ENCODE assay signal across 10 cellular contexts in genomic region chr3:140206196-140207040, GRCh38.
A peak's percentile ranks its signal among the peaks of the same experiment; 100 is the strongest.
DNase-seq lines count a peak whose midpoint lies in the region; ATAC-seq and TF ChIP-seq lines count a peak whose summit lies in the region.
"Had no signal": no experiment of that assay in that cellular context is flagged by ENCODE, and none has a peak within 500 bp of the region (broad histone marks: within the 10 kb centered on the region; RNA-seq: fewer than 3 reads in every experiment).

No MANE protein-coding gene starts in this region.

- H3K27ac ChIP-seq in PC-3 (ENCODE audit: low read length) (no peak overlapping the region), testis (no peak overlapping the region)

- no peak overlapping the region for H2AFZ ChIP-seq in PC-3 (ENCODE audit: low read length)

- CTCF ChIA-PET in PC-3 (lab: Charles Lee): no interaction called here

- no peaks in the 10 kb centered on the region for H3K9me3 ChIP-seq in PC-3 (ENCODE audit: low read length)
- no peaks in the 10 kb centered on the region for H3K9me3 ChIP-seq in testis

- ATAC-seq in PC-3 (no peak), GM18868 (IDR thresholded peaks at IDR 0.05; ENCODE audit: unreplicated experiment) (no peak)
- ATAC-seq: Panc1 had no signal

- no peaks in the 10 kb centered on the region for H3K4me1 ChIP-seq in PC-3 (ENCODE audit: insufficient read depth, low read length)
- H3K4me1 ChIP-seq in testis: no peaks in the 10 kb centered on the region

- DNase-seq in SHP77 (lab: John Stamatoyannopoulos, UW): peak; percentile 36 to 49
- no peak for DNase-seq in SHP77 treated with DMSO at 0.1 percent for 48 hours (lab: John Stamatoyannopoulos, UW)
- DNase-seq in PC-3: peak; percentile 3
- DNase-seq in glomerular visceral epithelial cell (ENCODE audit: extremely low spot score): peak; percentile 39
- peak; percentile 18 for DNase-seq in testis
- DNase-seq in activated effector memory CD4-positive, alpha-beta T cell treated with Interleukin-2 at 50 U/mL for 16 hours: no peak
- no peak for DNase-seq in mesenteric fat pad (ENCODE audit: low spot score)
- DNase-seq: naive B cell had no signal

- intact Hi-C loops in PC-3 (cut with micrococcal nuclease): no loop called here
- intact Hi-C loops in testis (cut with DNase I; ENCODE audit: low total_unique reads): no loop called here

- no TSS peak for BruUV-seq in PC-3 (replicated peaks; lab: Mats Ljungman, UMichigan)

- no peak for TF ChIP-seq CTCF in PC-3 (conservative IDR thresholded peaks at IDR 0.05; ENCODE audit: low read depth, low read length)
- peak in 1 of 3 experiments; percentile 7 for TF ChIP-seq CTCF in testis (IDR thresholded peaks at IDR 0.05)

- POLR2A ChIA-PET in PC-3 (lab: Charles Lee; ENCODE audit: unreplicated experiment): no interaction called here

- no peaks in the 10 kb centered on the region for H3F3A ChIP-seq in PC-3 (ENCODE audit: low read length, unreplicated experiment)

- no peak for TF ChIP-seq POLR2A in testis (IDR thresholded peaks at IDR 0.05)

- H3K9ac ChIP-seq in PC-3 (ENCODE audit: low read length): no peak overlapping the region

- H3K79me2 ChIP-seq in PC-3 (ENCODE audit: low read length): no peaks in the 10 kb centered on the region

- WGBS in testis, 2 donors: 43 to 60% methylated on average over 4 of the region's 4 CpGs

- H4K20me1 ChIP-seq in PC-3 (ENCODE audit: low read length): no peaks in the 10 kb centered on the region

- H3K9me2 ChIP-seq in PC-3 (replicated peaks; ENCODE audit: low read length): no peaks in the 10 kb centered on the region

- H3K36me3 ChIP-seq in PC-3 (ENCODE audit: low read depth, low read length) (no peaks in the 10 kb centered on the region), testis (ENCODE audit: low read depth, missing control alignments) (no peaks in the 10 kb centered on the region)

- H3K27me3 ChIP-seq in PC-3 (ENCODE audit: low read length) (no peaks in the 10 kb centered on the region), testis (no peaks in the 10 kb centered on the region)

- no peak overlapping the region for H3K4me3 ChIP-seq in PC-3 (ENCODE audit: low read length)
- H3K4me3 ChIP-seq in testis: no peak overlapping the region

- H3K4me2 ChIP-seq in PC-3 (ENCODE audit: low read length): no peak overlapping the region

Comparison
In these comparisons a context has a peak if more than half of its experiments do, and no peak if none do; other contexts are left out.
1. DNase-seq: peak in SHP77 (2 of 2), PC-3 (single experiment), glomerular visceral epithelial cell (single experiment) and testis (single experiment); none in SHP77 treated with DMSO at 0.1 percent for 48 hours (single experiment), activated effector memory CD4-positive, alpha-beta T cell treated with Interleukin-2 at 50 U/mL for 16 hours (single experiment) and mesenteric fat pad (single experiment).